In genomic region chr9:37182718-37183117, GRCh38 we compare ENCODE assay signal across 1 cellular context.
TF ChIP-seq lines count a peak whose summit lies in the region.

No MANE protein-coding gene starts in this region.

TF ChIP-seq in H1, 55 proteins besides CTCF, POLR2A, EP300 and RAD21 (continued from another document):
- TF ChIP-seq ASH2L (IDR thresholded peaks at IDR 0.05; ENCODE audit: low read length): no peak
- TF ChIP-seq E2F6 (IDR thresholded peaks at IDR 0.05): no peak
- no peak for TF ChIP-seq SIX5 (IDR thresholded peaks at IDR 0.05; ENCODE audit: low read depth, low read length)
- TF ChIP-seq USF2 (IDR thresholded peaks at IDR 0.05; ENCODE audit: low read length): no peak
- TF ChIP-seq SIN3A (conservative IDR thresholded peaks at IDR 0.05 in 1 of 2, IDR thresholded peaks at IDR 0.05 in 1 of 2; ENCODE audit: low read depth in 1 of 2, low read length in 2 of 2): no peak
- no peak for TF ChIP-seq GABPA (IDR thresholded peaks at IDR 0.05; ENCODE audit: borderline replicate concordance, insufficient read depth, low read length)
- TF ChIP-seq SP4 (IDR thresholded peaks at IDR 0.05; ENCODE audit: low read length): no peak
- TF ChIP-seq CHD1 (IDR thresholded peaks at IDR 0.05; ENCODE audit: low read depth, low read length): no peak
